In genomic region chr17:35735036-35735805, GRCh38 we compare ENCODE assay signal across 29 cellular contexts. TPM values are rescaled to one million over a fixed set of nuclear protein-coding genes. Genes with fewer than 3 reads are reported as not detected.
A peak's percentile ranks its signal among the peaks of the same experiment; 100 is the strongest.
DNase-seq lines count a peak whose midpoint lies in the region; ATAC-seq, FAIRE-seq and TF ChIP-seq lines count a peak whose summit lies in the region.
"Had no signal": no experiment of that assay in that cellular context is flagged by ENCODE, and none has a peak within 500 bp of the region (broad histone marks: within the 10 kb centered on the region; RNA-seq: fewer than 3 reads in every experiment).

No MANE protein-coding gene starts in this region.

- H3K9ac ChIP-seq in kidney (ENCODE audit: low read length in 2 of 2) (no peak overlapping the region), neuronal stem cell (ENCODE audit: low read depth, low read length, poor library complexity) (no peak overlapping the region)
- H3K9ac ChIP-seq: GM23248 had no signal

- no peak overlapping the region for H2BK12ac ChIP-seq in neuronal stem cell (ENCODE audit: low read length)

- H3K4ac ChIP-seq in neuronal stem cell (ENCODE audit: low read length) = no peak overlapping the region

- in situ Hi-C loops in GM13977 (cut with MboI; ENCODE audit: low pct_unique_long_range_greater_than_20kb, low sequenced_read_pairs, unreplicated experiment) = loop anchor here (25.0 kb wide), 1 partner anchor 123 kb away; no protein-coding TSS in a partner anchor

- TF ChIP-seq CTCF in GM13977 (IDR thresholded peaks at IDR 0.05; ENCODE audit: extremely low read depth, insufficient read depth, missing control alignments) = no peak
- no peak for TF ChIP-seq CTCF in GM20000 (IDR thresholded peaks at IDR 0.05; ENCODE audit: extremely low read depth, missing control alignments)
- no peak for TF ChIP-seq CTCF in kidney (IDR thresholded peaks at IDR 0.05; ENCODE audit: borderline replicate concordance, extremely low read depth, insufficient read depth)

- H3K18ac ChIP-seq in neuronal stem cell (ENCODE audit: low read length) = no peak overlapping the region

- H2AK5ac ChIP-seq in neuronal stem cell (ENCODE audit: low read depth, low read length) = no peak overlapping the region

- H3K4me1 ChIP-seq in kidney (ENCODE audit: control insufficient read depth in 1 of 2, insufficient read depth in 1 of 2, low read depth in 1 of 2, low read length in 2 of 2) = peaks cover 5 to 12% of the 10 kb centered on the region in 2 donors
- H3K4me1 ChIP-seq in neuronal stem cell (ENCODE audit: control insufficient read depth in 2 of 2, insufficient read depth in 1 of 2, low read depth in 1 of 2, low read length in 2 of 2) = peaks cover 10 to 13% of the 10 kb centered on the region in 2 donors

- ATAC-seq in GM18873 (IDR thresholded peaks at IDR 0.05; ENCODE audit: low FRiP score, unreplicated experiment) = no peak
- no peak for ATAC-seq in T-helper 17 cell
- ATAC-seq: GM12878, K562 had no signal

- peaks cover 17% of the 10 kb centered on the region for H3K4me1 Mint-ChIP-seq in T-helper 17 cell

- no peak overlapping the region for H3K27ac Mint-ChIP-seq in T-helper 17 cell
- H3K27ac Mint-ChIP-seq: HFFc6 had no signal

- peaks cover 0 to 6% (median 0%) of the 10 kb centered on the region in 3 experiments for H3K27me3 ChIP-seq in neuronal stem cell (ENCODE audit: control insufficient read depth in 3 of 3, insufficient read depth in 3 of 3, low read depth in 1 of 3, low read length in 3 of 3)
- H3K27me3 ChIP-seq: BE2C had no signal

- WGBS in neuronal stem cell (ENCODE audit: extremely low coverage in 2 of 2, insufficient read length in 2 of 2, insufficient replicate concordance in 1 of 2), 2 donors = no CpG with 5 or more reads among the region's 29 CpGs

- peak; percentile 27 for DNase-seq in GM13977 (ENCODE audit: low spot score)
- peak; percentile 21 for DNase-seq in GM20000 (ENCODE audit: low spot score)
- peak; percentile 81 for DNase-seq in kidney
- no peak for DNase-seq in neuronal stem cell (ENCODE audit: low spot score)
- no peak for DNase-seq in mucosa of gallbladder (ENCODE audit: low spot score)
- no peak for DNase-seq in T-helper 17 cell
- no peak for DNase-seq in NCI-H1694 treated with DMSO at 0.1 percent for 48 hours (lab: John Stamatoyannopoulos, UW)
- DNase-seq: ACHN; BE2C; C1 segment of cervical spinal cord; CD4-positive, CD25-positive, alpha-beta regulatory T cell; CD8-positive, alpha-beta memory T cell; COR-L47; DMS 273 treated with DMSO at 0.1 percent for 48 hours; DMS53; DND-41; EL; GM23248; HCEC 1CT; HFFc6; IMR-90 had no signal

- H4K91ac ChIP-seq in neuronal stem cell (ENCODE audit: low read depth, low read length, poor library complexity) = no peak overlapping the region

- H4K8ac ChIP-seq in neuronal stem cell (ENCODE audit: low read depth, low read length) = no peak overlapping the region

- no peak overlapping the region for H3K4me3 ChIP-seq in kidney (ENCODE audit: low read length in 2 of 2)
- H3K4me3 ChIP-seq in neuronal stem cell (ENCODE audit: low read length in 2 of 2) = no peak overlapping the region
- H3K4me3 ChIP-seq: GM12878, GM23248, K562 had no signal

- H3K27me3 Mint-ChIP-seq in T-helper 17 cell = peaks cover 19% of the 10 kb centered on the region

- H3K9me3 ChIP-seq in kidney (ENCODE audit: control insufficient read depth in 1 of 2, low read length in 2 of 2) = no peaks in the 10 kb centered on the region
- H3K9me3 ChIP-seq in neuronal stem cell (replicated peaks in 1 of 2; ENCODE audit: control insufficient read depth in 2 of 2, insufficient read depth in 1 of 2, low read depth in 1 of 2, low read length in 2 of 2) = no peaks in the 10 kb centered on the region
- H3K9me3 ChIP-seq in T-helper 17 cell (ENCODE audit: control insufficient read depth, low read length, poor library complexity, severe bottlenecking) = no peaks in the 10 kb centered on the region
- H3K9me3 ChIP-seq: BE2C had no signal

- H2BK15ac ChIP-seq in neuronal stem cell (ENCODE audit: low read length) = no peak overlapping the region

- peaks cover 3% of the 10 kb centered on the region for H3K36me3 Mint-ChIP-seq in T-helper 17 cell (ENCODE audit: low read depth)
- H3K36me3 Mint-ChIP-seq: CD4-positive, CD25-positive, alpha-beta regulatory T cell had no signal

- H2BK120ac ChIP-seq in neuronal stem cell (ENCODE audit: low read depth, low read length) = no peak overlapping the region

- H3K4me2 ChIP-seq in neuronal stem cell (ENCODE audit: insufficient read depth, low read length, poor library complexity, severe bottlenecking) = no peak overlapping the region

- H3K23ac ChIP-seq in neuronal stem cell (ENCODE audit: low read depth, low read length, poor library complexity) = peak overlapping the region; percentile 52

- intact Hi-C loops in kidney (cut with DNase I) = no loop called here

- H3K79me1 ChIP-seq in neuronal stem cell (ENCODE audit: low read depth, low read length) = no peaks in the 10 kb centered on the region

- no peak overlapping the region for H2BK5ac ChIP-seq in neuronal stem cell (ENCODE audit: low read length)

- no peak for FAIRE-seq in kidney (lab: Jason Lieb, UNC)
- FAIRE-seq: A204.1, GM12878, K562 had no signal

- H3K27ac ChIP-seq in kidney (ENCODE audit: low read depth in 2 of 2, low read length in 2 of 2) (no peak overlapping the region), neuronal stem cell (replicated peaks; ENCODE audit: low read length) (no peak overlapping the region)
- H3K27ac ChIP-seq: GM23248, HL-60 had no signal

- no peaks in the 10 kb centered on the region for H3K36me3 ChIP-seq in kidney (ENCODE audit: control insufficient read depth in 1 of 2, insufficient read depth in 2 of 2, low read length in 2 of 2)
- peaks cover 0 to 8% of the 10 kb centered on the region in 2 donors for H3K36me3 ChIP-seq in neuronal stem cell (replicated peaks in 1 of 2; ENCODE audit: control insufficient read depth in 2 of 2, insufficient read depth in 2 of 2, low read length in 2 of 2)

- H3K14ac ChIP-seq in neuronal stem cell (ENCODE audit: low read length) = no peak overlapping the region

- no peak overlapping the region for H2AFZ ChIP-seq in neuronal stem cell (ENCODE audit: low read length)
- H2AFZ ChIP-seq: GM23248 had no signal

- H3K4me3 Mint-ChIP-seq in T-helper 17 cell = no peak overlapping the region
- H3K4me3 Mint-ChIP-seq: HFFc6 had no signal

RNA-seq across cellular contexts. Expression of gene RASL10B, which starts 3.8 kb away (rescaled TPM):
- total RNA-seq in kidney (2.4 TPM), mucosa of gallbladder (7.9 TPM), T-helper 17 cell (under 1 TPM; 0.10 to 0.50 TPM)
- 1.5 TPM for polyA plus RNA-seq in kidney (ENCODE audit: insufficient read depth, low read depth, low replicate concordance)
- 20.8 TPM for polyA plus RNA-seq in neuronal stem cell (2013, experiment 1 of 2)
- 20.9 TPM for polyA plus RNA-seq in neuronal stem cell (2013, experiment 2 of 2)
- total RNA-seq: CD4-positive, CD25-positive, alpha-beta regulatory T cell; GM12878 had no signal
- polyA plus RNA-seq: GM12878 had no signal

RNA-seq across cellular contexts. Expression of gene GAS2L2, which starts 17.8 kb away (rescaled TPM):
- not detected for total RNA-seq in kidney
- polyA plus RNA-seq in kidney (ENCODE audit: insufficient read depth, low read depth, low replicate concordance) = not detected
- 0.15 TPM for polyA plus RNA-seq in neuronal stem cell (2013, experiment 1 of 2)
- polyA plus RNA-seq in neuronal stem cell (2013, experiment 2 of 2) = 0.19 TPM
- not detected for total RNA-seq in mucosa of gallbladder
- total RNA-seq in T-helper 17 cell = not detected
- total RNA-seq: CD4-positive, CD25-positive, alpha-beta regulatory T cell; G401; GM12878; GM23248; HFFc6; IMR-90; K562 had no signal
- polyA plus RNA-seq: CD4-positive, CD25-positive, alpha-beta regulatory T cell; CD8-positive, alpha-beta memory T cell; GM23248; K562 had no signal

RNA-seq across cellular contexts. Expression of gene C17orf50, which starts 25.5 kb away (rescaled TPM):
- total RNA-seq in kidney = not detected
- polyA plus RNA-seq in kidney (ENCODE audit: insufficient read depth, low read depth, low replicate concordance) = 0.41 TPM
- 0.24 TPM for polyA plus RNA-seq in neuronal stem cell (2013, experiment 1 of 2)
- 0.32 TPM for polyA plus RNA-seq in neuronal stem cell (2013, experiment 2 of 2)
- total RNA-seq in mucosa of gallbladder = not detected
- total RNA-seq in T-helper 17 cell = not detected
- total RNA-seq: CD4-positive, CD25-positive, alpha-beta regulatory T cell; CD8-positive, alpha-beta memory T cell; G401; GM12878; GM23248; H4; HFFc6; HT1080; IMR-90; K562 had no signal
- polyA plus RNA-seq: CD4-positive, CD25-positive, alpha-beta regulatory T cell; CD8-positive, alpha-beta memory T cell; GM23248; IMR-90; K562 had no signal

Comparison
In these comparisons a context has a peak if more than half of its experiments do, and no peak if none do; other contexts are left out.
1. DNase-seq: peak in GM13977 (single experiment), GM20000 (single experiment) and kidney (single experiment); none in neuronal stem cell (single experiment), mucosa of gallbladder (single experiment), T-helper 17 cell (0 of 3) and NCI-H1694 treated with DMSO at 0.1 percent for 48 hours (single experiment).